ENCODE assay signal across 8 cellular contexts in genomic region chr9:91421987-91422765, GRCh38. TPM values are rescaled to one million over a fixed set of nuclear protein-coding genes. Genes with fewer than 3 reads are reported as not detected.
DNase-seq lines count a peak whose midpoint lies in the region; ATAC-seq and TF ChIP-seq lines count a peak whose summit lies in the region.

No MANE protein-coding gene starts in this region.

- TF ChIP-seq CTCF in GM13976 (IDR thresholded peaks at IDR 0.05; ENCODE audit: borderline replicate concordance, control extremely low read depth, extremely low read depth, insufficient read depth, missing control alignments) (no peak), PC-3 (conservative IDR thresholded peaks at IDR 0.05; ENCODE audit: low read depth, low read length) (no peak), vagina (IDR thresholded peaks at IDR 0.05) (no peak)

- H3K27ac ChIP-seq in PC-3 (ENCODE audit: low read length) (peak overlapping the region; percentile 71), duodenal mucosa (ENCODE audit: low read depth, low read length) (peak overlapping the region; percentile 90), vagina (peak overlapping the region; percentile 97)

- H3K9me3 ChIP-seq in PC-3 (ENCODE audit: low read length) (no peaks in the 10 kb centered on the region), duodenal mucosa (ENCODE audit: control insufficient read depth in 1 of 2, low read length in 2 of 2) (no peaks in the 10 kb centered on the region), vagina (no peaks in the 10 kb centered on the region)

- peak overlapping the region; percentile 93 for H3K4me2 ChIP-seq in PC-3 (ENCODE audit: low read length)

- in situ Hi-C loops in GM13976 (cut with MboI; ENCODE audit: low sequenced_read_pairs, unreplicated experiment): loop anchor here (10.0 kb wide), 1 partner anchor 377 kb away; no protein-coding TSS in a partner anchor

- peaks cover 37% of the 10 kb centered on the region for H4K20me1 ChIP-seq in PC-3 (ENCODE audit: low read length)

- POLR2A ChIA-PET in PC-3 (lab: Charles Lee; ENCODE audit: unreplicated experiment): interaction anchor here (0.6 to 1.1 kb wide), 2 partner anchors 61 to 229 kb away, joined by 3 to 13 read pairs; no protein-coding TSS in a partner anchor

- ATAC-seq in PC-3 (no peak), GM21737 (IDR thresholded peaks at IDR 0.05; ENCODE audit: unreplicated experiment) (no peak)

- H2AFZ ChIP-seq in PC-3 (ENCODE audit: low read length): no peak overlapping the region

- DNase-seq in GM13976 (ENCODE audit: low spot score) (peak; percentile 28), PC-3 (no peak), midbrain (lab: John Stamatoyannopoulos, UW) (peak; percentile 38), vagina (ENCODE audit: extremely low spot score in 2 of 2) (no peak), NCI-H748 treated with DMSO at 0.1 percent for 48 hours (lab: John Stamatoyannopoulos, UW) (no peak), NCI-H82 (lab: John Stamatoyannopoulos, UW) (no peak)

- intact Hi-C loops in PC-3 (cut with micrococcal nuclease) (loop anchor here (5.0 kb wide), 2 partner anchors 60 to 120 kb away; partner anchors contain the start of gene AUH), vagina (cut with DNase I) (loop anchor here (5.0 kb wide), 1 partner anchor 120 kb away; no protein-coding TSS in a partner anchor)

- peaks cover 34% of the 10 kb centered on the region for H3K4me1 ChIP-seq in PC-3 (ENCODE audit: insufficient read depth, low read length)
- H3K4me1 ChIP-seq in duodenal mucosa (ENCODE audit: control insufficient read depth in 1 of 2, insufficient read depth in 2 of 2, low read length in 2 of 2): peaks cover 26 to 28% of the 10 kb centered on the region in 2 donors
- peaks cover 53% of the 10 kb centered on the region for H3K4me1 ChIP-seq in vagina

- CTCF ChIA-PET in PC-3 (lab: Charles Lee): no interaction called here

- no peaks in the 10 kb centered on the region for H3K27me3 ChIP-seq in PC-3 (ENCODE audit: low read length)
- no peaks in the 10 kb centered on the region for H3K27me3 ChIP-seq in duodenal mucosa (ENCODE audit: control insufficient read depth in 1 of 2, insufficient read depth in 2 of 2, low read length in 2 of 2)
- H3K27me3 ChIP-seq in vagina: no peaks in the 10 kb centered on the region

- TF ChIP-seq POLR2A in vagina (IDR thresholded peaks at IDR 0.05): no peak

- H3K36me3 ChIP-seq in PC-3 (ENCODE audit: low read depth, low read length) (no peaks in the 10 kb centered on the region), duodenal mucosa (ENCODE audit: control insufficient read depth in 1 of 2, insufficient read depth in 2 of 2, low read length in 2 of 2) (no peaks in the 10 kb centered on the region), vagina (no peaks in the 10 kb centered on the region)

- peaks cover 61% of the 10 kb centered on the region for H3K79me2 ChIP-seq in PC-3 (ENCODE audit: low read length)

- H3K9ac ChIP-seq in PC-3 (ENCODE audit: low read length): peak overlapping the region; percentile 85
- peak overlapping the region; percentile 83 to 98 for H3K9ac ChIP-seq in duodenal mucosa (ENCODE audit: low read depth in 1 of 2, low read length in 2 of 2)

- H3F3A ChIP-seq in PC-3 (ENCODE audit: low read length, unreplicated experiment): no peaks in the 10 kb centered on the region

- BruUV-seq in PC-3 (replicated peaks; lab: Mats Ljungman, UMichigan): no TSS peak

- H3K4me3 ChIP-seq in PC-3 (ENCODE audit: low read length) (peak overlapping the region; percentile 96), duodenal mucosa (ENCODE audit: low read depth in 1 of 2, low read length in 2 of 2) (peak overlapping the region; percentile 87 to 88), vagina (peak overlapping the region; percentile 62 to 72)

- no peaks in the 10 kb centered on the region for H3K9me2 ChIP-seq in PC-3 (replicated peaks; ENCODE audit: low read length)

RNA-seq across cellular contexts. Expression of gene NFIL3, which starts 1.5 kb away (rescaled TPM):
- total RNA-seq in PC-3 (2014; rRNA removed) (5.4 and 7.5 TPM in 2 replicates), vagina (132 TPM)

Comparison
In these comparisons a context has a peak if more than half of its experiments do, and no peak if none do; other contexts are left out.
1. DNase-seq: peak in GM13976 (single experiment) and midbrain (single experiment); none in PC-3 (single experiment), vagina (0 of 2), NCI-H748 treated with DMSO at 0.1 percent for 48 hours (single experiment) and NCI-H82 (single experiment).
2. RNA of gene NFIL3, which starts 1.5 kb away (total RNA-seq): 132 TPM in vagina (single experiment); 5.4 to 7.5 TPM in PC-3; every median in the first group is over 10 times any median in the second.
3. Peak in every context shown above with its lines, with median percentiles within 50 percentile points of each other: H3K27ac ChIP-seq and H3K4me3 ChIP-seq.